Comparison of ENCODE assay signal across 9 cellular contexts in genomic region chr10:86668297-86669165, GRCh38. TPM values are rescaled to one million over a fixed set of nuclear protein-coding genes. Genes with fewer than 3 reads are reported as not detected.
DNase-seq lines count a peak whose midpoint lies in the region; ATAC-seq and TF ChIP-seq lines count a peak whose summit lies in the region.
"Had no signal": no experiment of that assay in that cellular context is flagged by ENCODE, and none has a peak within 500 bp of the region (broad histone marks: within the 10 kb centered on the region; RNA-seq: fewer than 3 reads in every experiment).

Gene LDB3, plus strand, starts transcription at chr10:86668511. Its CDS starts 181 bp downstream, at chr10:86668692.

- DNase-seq in amniotic epithelial cell (ENCODE audit: low read depth) (peak; percentile 14), foreskin keratinocyte (no peak), Kasumi-1 (lab: John Stamatoyannopoulos, UW) (no peak), ACHN (no peak), SKM-1 (lab: John Stamatoyannopoulos, UW; ENCODE audit: unreplicated experiment) (no peak)

- H3K9me3 ChIP-seq in muscle layer of colon (ENCODE audit: low read length): no peaks in the 10 kb centered on the region

- H3K27ac ChIP-seq in muscle layer of colon (ENCODE audit: low read depth, low read length) (peak within 1 kb of the TSS; percentile 90), foreskin keratinocyte (no peak within 1 kb of the TSS)
- H3K27ac ChIP-seq: HL-60 had no signal

- no peaks in the 10 kb centered on the region for H3K36me3 ChIP-seq in muscle layer of colon (ENCODE audit: insufficient read depth, low read length)

- peak within 1 kb of the TSS; percentile 90 for H3K9ac ChIP-seq in muscle layer of colon (ENCODE audit: low read length)

- peaks cover 48% of the 10 kb centered on the region for H3K4me1 ChIP-seq in muscle layer of colon (ENCODE audit: insufficient read depth, low read length)
- no peaks in the 10 kb centered on the region for H3K4me1 ChIP-seq in foreskin keratinocyte

- no peak for TF ChIP-seq CTCF in foreskin keratinocyte (conservative IDR thresholded peaks at IDR 0.05)

- H3K27me3 ChIP-seq in muscle layer of colon (ENCODE audit: control insufficient read depth in 1 of 2, insufficient read depth in 2 of 2, low read length in 2 of 2): no peaks in the 10 kb centered on the region
- H3K27me3 ChIP-seq in foreskin keratinocyte: peaks cover 15% of the 10 kb centered on the region

- in situ Hi-C loops in ACHN (cut with HindIII; ENCODE audit: low pct_ligation_motif_present, low pct_unique_long_range_greater_than_20kb, low sequenced_read_pairs): no loop called here

- ATAC-seq in GM18907 (IDR thresholded peaks at IDR 0.05; ENCODE audit: unreplicated experiment): peak; percentile 77
- peak; percentile 40 for ATAC-seq in HG03558 (IDR thresholded peaks at IDR 0.05; ENCODE audit: extremely low read depth, unreplicated experiment)
- ATAC-seq in foreskin keratinocyte: no peak

- peak within 1 kb of the TSS; percentile 53 to 85 for H3K4me3 ChIP-seq in muscle layer of colon (ENCODE audit: low read depth in 1 of 2, low read length in 2 of 2)

RNA-seq across cellular contexts. Expression of gene LDB3, which starts in this region (rescaled TPM):
- not detected in 2 replicates for total RNA-seq in foreskin keratinocyte
- polyA plus RNA-seq in foreskin keratinocyte: not detected in 2 replicates
